ENCODE assay signal across 14 cellular contexts in the genomic region with DNA sequence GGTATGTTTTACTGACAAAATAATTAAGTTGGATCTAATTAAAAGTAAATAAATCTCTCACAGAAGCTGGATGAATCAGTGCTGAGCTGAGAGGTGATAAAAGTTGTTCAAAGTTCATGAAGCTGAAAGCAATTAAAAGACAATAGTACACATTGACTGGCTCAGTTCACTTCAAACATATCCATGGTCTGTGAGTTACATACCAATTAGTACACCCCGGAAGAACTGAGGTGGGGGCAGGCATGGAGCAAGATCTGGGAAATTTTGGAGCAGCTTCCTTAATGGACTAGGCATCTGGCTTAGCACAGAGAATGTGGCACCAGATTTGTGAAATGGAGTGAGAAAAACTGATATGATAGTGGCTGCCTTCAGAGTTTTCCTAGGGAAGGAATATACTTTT.
"Had no signal": no experiment of that assay in that cellular context is flagged by ENCODE, and none has a peak within 500 bp of the region (broad histone marks: within the 10 kb centered on the region; RNA-seq: fewer than 3 reads in every experiment).

No MANE protein-coding gene starts in this region.

- H3K27me3 ChIP-seq: body of pancreas, left lung had no signal

- H3K4me3 ChIP-seq: body of pancreas, left lung, psoas muscle had no signal

- H3K27ac ChIP-seq: body of pancreas, left lung, psoas muscle had no signal

- H3K4me1 ChIP-seq: body of pancreas, psoas muscle had no signal

- DNase-seq: activated CD4-positive, alpha-beta T cell treated with anti-CD3 and anti-CD28 coated beads, Interleukin-2, amount 50 U/mL, for 4 hours; activated CD4-positive, CD25-positive, alpha-beta regulatory T cell treated with anti-CD3 and anti-CD28 coated beads, Interleukin-2, amount 50 U/mL, for 72 hours; activated T-cell treated with anti-CD3 and anti-CD28 coated beads, Interleukin-2, amount 50 U/mL, for 1 hour; body of pancreas; central memory CD4-positive, alpha-beta T cell; effector memory CD8-positive, alpha-beta T cell; glutamatergic neuron; left lung; naive B cell; psoas muscle; stimulated activated CD4-positive, alpha-beta T cell treated with anti-CD3 and anti-CD28 coated beads, Interleukin-2, amount 100 ng/mL, for 48 hours; stimulated activated CD8-positive, alpha-beta memory T cell treated with anti-CD3 and anti-CD28 coated beads, Interleukin-4, amount 100 ng/mL, for 48 hours; stimulated activated naive CD8-positive, alpha-beta T cell treated with anti-CD3 and anti-CD28 coated beads, Interleukin-15, Interleukin-2, amounts not matched to agents 100 U/mL and 50 U/mL, for 24 hours; SW 1271 had no signal

- H3K9me3 ChIP-seq: body of pancreas, psoas muscle had no signal

- H3K36me3 ChIP-seq: left lung had no signal
